Comparison of ENCODE assay signal across 9 cellular contexts in genomic region chr18:23574611-23575308, GRCh38. TPM values are rescaled to one million over a fixed set of nuclear protein-coding genes. Genes with fewer than 3 reads are reported as not detected.
DNase-seq lines count a peak whose midpoint lies in the region; ATAC-seq and TF ChIP-seq lines count a peak whose summit lies in the region.
"Had no signal": no experiment of that assay in that cellular context is flagged by ENCODE, and none has a peak within 500 bp of the region (broad histone marks: within the 10 kb centered on the region; RNA-seq: fewer than 3 reads in every experiment).

No MANE protein-coding gene starts in this region.

- no peak for DNase-seq in activated T-cell treated with anti-CD3 and anti-CD28 coated beads, Interleukin-2, amount 50 U/mL, for 4 hours
- DNase-seq in activated T-cell treated with anti-CD3 and anti-CD28 coated beads, Interleukin-2, amount 50 U/mL, for 1 hour: no peak
- no peak for DNase-seq in activated CD8-positive, alpha-beta T cell treated with anti-CD3 and anti-CD28 coated beads, Interleukin-2, amount 10 ng/mL, durations not matched to agents 7 days and 5 days
- no peak for DNase-seq in left lung
- DNase-seq in OCI-LY7 (ENCODE audit: low spot score): no peak

- H3K27me3 ChIP-seq in left lung: no peaks in the 10 kb centered on the region

- H3K4me2 ChIP-seq in OCI-LY7 (ENCODE audit: low read length): no peak overlapping the region

- H3K27me3 Mint-ChIP-seq in activated T-cell treated with anti-CD3 and anti-CD28 coated beads, Interleukin-2, amount 50 U/mL, for 4 hours (ENCODE audit: low read depth): no peaks in the 10 kb centered on the region
- H3K27me3 Mint-ChIP-seq in activated CD8-positive, alpha-beta T cell treated with anti-CD3 and anti-CD28 coated beads, Interleukin-2, amount 10 ng/mL, durations not matched to agents 7 days and 5 days (ENCODE audit: low read depth): no peaks in the 10 kb centered on the region

- peak overlapping the region; percentile 37 for H3K4me3 Mint-ChIP-seq in activated T-cell treated with anti-CD3 and anti-CD28 coated beads, Interleukin-2, amount 50 U/mL, for 4 hours
- H3K4me3 Mint-ChIP-seq in activated CD8-positive, alpha-beta T cell treated with anti-CD3 and anti-CD28 coated beads, Interleukin-2, amount 10 ng/mL, durations not matched to agents 7 days and 5 days: peak overlapping the region; percentile 46

- no TSS peak for BruUV-seq in OCI-LY7 (replicated peaks; lab: Mats Ljungman, UMichigan)

- no peaks in the 10 kb centered on the region for H4K20me1 ChIP-seq in OCI-LY7 (ENCODE audit: insufficient read depth, low read length)

- peak overlapping the region; percentile 85 for H3K27ac Mint-ChIP-seq in activated CD8-positive, alpha-beta T cell treated with anti-CD3 and anti-CD28 coated beads, Interleukin-2, amount 10 ng/mL, durations not matched to agents 7 days and 5 days

- peak in 1 of 2 donors; percentile 7 for ATAC-seq in activated T-cell treated with anti-CD3 and anti-CD28 coated beads, Interleukin-2, amount 50 U/mL, for 4 hours
- ATAC-seq in activated CD8-positive, alpha-beta T cell treated with anti-CD3 and anti-CD28 coated beads, Interleukin-2, amount 10 ng/mL, durations not matched to agents 7 days and 5 days: no peak
- ATAC-seq in left lung (no peak), HG03354 (IDR thresholded peaks at IDR 0.05; ENCODE audit: poor library complexity, severe bottlenecking, unreplicated experiment) (no peak), GM21825 (IDR thresholded peaks at IDR 0.05; ENCODE audit: unreplicated experiment) (no peak)
- ATAC-seq: Right ventricle myocardium inferior had no signal

- peak overlapping the region; percentile 76 to 85 for H3K27ac ChIP-seq in left lung
- peak overlapping the region; percentile 1 for H3K27ac ChIP-seq in temporal lobe (ENCODE audit: low read depth, low read length)
- H3K27ac ChIP-seq in OCI-LY7 (ENCODE audit: low read depth, low read length, poor library complexity, severe bottlenecking): no peak overlapping the region

- POLR2A ChIA-PET in activated CD8-positive, alpha-beta T cell treated with anti-CD3 and anti-CD28 coated beads, Interleukin-2, amount 10 ng/mL, durations not matched to agents 7 days and 5 days (lab: Charles Lee): interaction anchor here (0.7 to 1.6 kb wide), 2 partner anchors 11 to 122 kb away, joined by 3 to 8 read pairs; partner anchors contain the start of gene RIOK3
- POLR2A ChIA-PET in OCI-LY7 (lab: Charles Lee): interaction anchor here (0.7 to 1.5 kb wide), 2 partner anchors 10 to 740 kb away, joined by 4 to 8 read pairs; no protein-coding TSS in a partner anchor

- TF ChIP-seq CTCF in left lung (IDR thresholded peaks at IDR 0.05): no peak
- TF ChIP-seq CTCF in OCI-LY7 (conservative IDR thresholded peaks at IDR 0.05; ENCODE audit: low read length): no peak

- peaks cover 26% of the 10 kb centered on the region for H3K36me3 Mint-ChIP-seq in activated T-cell treated with anti-CD3 and anti-CD28 coated beads, Interleukin-2, amount 50 U/mL, for 4 hours (ENCODE audit: insufficient read depth)
- peaks cover 51% of the 10 kb centered on the region for H3K36me3 Mint-ChIP-seq in activated CD8-positive, alpha-beta T cell treated with anti-CD3 and anti-CD28 coated beads, Interleukin-2, amount 10 ng/mL, durations not matched to agents 7 days and 5 days (ENCODE audit: low read depth)

- H3K9me3 ChIP-seq in left lung (no peaks in the 10 kb centered on the region), OCI-LY7 (ENCODE audit: low read length) (no peaks in the 10 kb centered on the region)

- H3K4me3 ChIP-seq in left lung (no peak overlapping the region), OCI-LY7 (ENCODE audit: low read depth, low read length, poor library complexity, severe bottlenecking) (no peak overlapping the region)

- peaks cover 59% of the 10 kb centered on the region for H3K4me1 Mint-ChIP-seq in activated T-cell treated with anti-CD3 and anti-CD28 coated beads, Interleukin-2, amount 50 U/mL, for 4 hours (ENCODE audit: low read depth)
- peaks cover 46% of the 10 kb centered on the region for H3K4me1 Mint-ChIP-seq in activated CD8-positive, alpha-beta T cell treated with anti-CD3 and anti-CD28 coated beads, Interleukin-2, amount 10 ng/mL, durations not matched to agents 7 days and 5 days (ENCODE audit: low read depth)

- H3K4me1 ChIP-seq in left lung (peaks cover 12 to 52% of the 10 kb centered on the region in 2 donors), OCI-LY7 (ENCODE audit: insufficient read depth, low read length, poor library complexity, severe bottlenecking) (peaks cover 12% of the 10 kb centered on the region)

- H3K79me2 ChIP-seq in OCI-LY7 (ENCODE audit: insufficient read depth, low read depth, low read length): no peaks in the 10 kb centered on the region

- intact Hi-C loops in left lung (cut with DNase I) (no loop called here), OCI-LY7 (cut with micrococcal nuclease; ENCODE audit: unreplicated experiment) (no loop called here)

- H3K9me2 ChIP-seq in OCI-LY7 (ENCODE audit: insufficient read depth, low read length): no peaks in the 10 kb centered on the region

- H3K36me3 ChIP-seq in left lung (peaks cover 0 to 61% of the 10 kb centered on the region in 2 donors), OCI-LY7 (ENCODE audit: insufficient read depth, low read length) (peaks cover 45% of the 10 kb centered on the region)

- no peak overlapping the region for H2AFZ ChIP-seq in OCI-LY7 (ENCODE audit: low read length)

- no peaks in the 10 kb centered on the region for H3K9me3 Mint-ChIP-seq in activated T-cell treated with anti-CD3 and anti-CD28 coated beads, Interleukin-2, amount 50 U/mL, for 4 hours
- H3K9me3 Mint-ChIP-seq in activated CD8-positive, alpha-beta T cell treated with anti-CD3 and anti-CD28 coated beads, Interleukin-2, amount 10 ng/mL, durations not matched to agents 7 days and 5 days (ENCODE audit: insufficient read depth): no peaks in the 10 kb centered on the region

- CTCF ChIA-PET in activated CD8-positive, alpha-beta T cell treated with anti-CD3 and anti-CD28 coated beads, Interleukin-2, amount 10 ng/mL, durations not matched to agents 7 days and 5 days (lab: Charles Lee): interaction anchor here (0.6 to 1.5 kb wide), 3 partner anchors 11 to 121 kb away, joined by 3 to 5 read pairs (median 3); partner anchors contain the start of genes NPC1 and RIOK3
- CTCF ChIA-PET in OCI-LY7 (lab: Charles Lee; ENCODE audit: unreplicated experiment): no interaction called here

RNA-seq across cellular contexts. Expression of gene NPC1, which starts 11.5 kb away (rescaled TPM):
- 10 to 100 TPM; 15.9 to 25.4 (median 19.0) TPM for total RNA-seq in activated T-cell treated with anti-CD3 and anti-CD28 coated beads, Interleukin-2, amount 50 U/mL, for 4 hours
- 10 to 100 TPM; 34.6 to 35.0 TPM for total RNA-seq in activated CD8-positive, alpha-beta T cell treated with anti-CD3 and anti-CD28 coated beads, Interleukin-2, amount 10 ng/mL, durations not matched to agents 7 days and 5 days
- 100 to 1,000 TPM; 103 to 138 TPM for total RNA-seq in left lung
- 30.2 TPM for total RNA-seq in temporal lobe
- total RNA-seq in OCI-LY7 (2014; rRNA removed; shearing (Covaris generic)): 22.3 and 26.0 TPM in 2 replicates
- 38.9 and 40.7 TPM in 2 replicates for total RNA-seq in OCI-LY7 (2022)
